In genomic region chr10:124338276-124338915, GRCh38 we compare ENCODE assay signal across 26 cellular contexts.
"Had no signal": no experiment of that assay in that cellular context is flagged by ENCODE, and none has a peak within 500 bp of the region (broad histone marks: within the 10 kb centered on the region; RNA-seq: fewer than 3 reads in every experiment).

No MANE protein-coding gene starts in this region.

- ATAC-seq: activated naive CD8-positive, alpha-beta T cell treated with anti-CD3 and anti-CD28 coated beads, Interleukin-2, amount 50 U/mL, for 24 hours; sciatic nerve; stimulated activated memory B cell treated with anti-CD40 and anti-IgM and Interleukin-4, amounts not matched to agents 10 μg/mL and 1 μg/mL and 100 μg/mL, for 72 hours; stimulated activated naive CD8-positive, alpha-beta T cell treated with anti-CD3 and anti-CD28 coated beads, Interleukin-15, amount 100 ng/mL, for 72 hours had no signal

- H3K4me3 Mint-ChIP-seq: activated naive CD4-positive, alpha-beta T cell treated with anti-CD3 and anti-CD28 coated beads, Interleukin-2, amount 50 U/mL, for 24 hours; activated naive CD8-positive, alpha-beta T cell treated with anti-CD3 and anti-CD28 coated beads, Interleukin-2, amount 50 U/mL, for 24 hours; activated T-cell treated with anti-CD3 and anti-CD28 coated beads, Interleukin-2, amount 50 U/mL, for 24 hours; central memory CD8-positive, alpha-beta T cell; nephron; stimulated activated memory B cell treated with anti-CD40 and anti-IgM and Interleukin-4, amounts not matched to agents 10 μg/mL and 1 μg/mL and 100 μg/mL, for 72 hours; stimulated activated naive CD8-positive, alpha-beta T cell treated with anti-CD3 and anti-CD28 coated beads, Interleukin-15, amount 100 ng/mL, for 72 hours had no signal

- H3K27me3 Mint-ChIP-seq: activated naive CD4-positive, alpha-beta T cell treated with anti-CD3 and anti-CD28 coated beads, Interleukin-2, amount 50 U/mL, for 24 hours; activated naive CD8-positive, alpha-beta T cell treated with anti-CD3 and anti-CD28 coated beads, Interleukin-2, amount 50 U/mL, for 24 hours; stimulated activated naive CD8-positive, alpha-beta T cell treated with anti-CD3 and anti-CD28 coated beads, Interleukin-15, amount 100 ng/mL, for 72 hours had no signal

- H3K36me3 Mint-ChIP-seq: activated naive CD4-positive, alpha-beta T cell treated with anti-CD3 and anti-CD28 coated beads, Interleukin-2, amount 50 U/mL, for 24 hours; stimulated activated memory B cell treated with anti-CD40 and anti-IgM and Interleukin-4, amounts not matched to agents 10 μg/mL and 1 μg/mL and 100 μg/mL, for 72 hours had no signal

- H3K9me3 Mint-ChIP-seq: activated naive CD4-positive, alpha-beta T cell treated with anti-CD3 and anti-CD28 coated beads, Interleukin-2, amount 50 U/mL, for 24 hours; activated T-cell treated with anti-CD3 and anti-CD28 coated beads, Interleukin-2, amount 50 U/mL, for 24 hours; central memory CD8-positive, alpha-beta T cell; stimulated activated naive CD8-positive, alpha-beta T cell treated with anti-CD3 and anti-CD28 coated beads, Interleukin-15, amount 100 ng/mL, for 72 hours had no signal

- H3K9me3 ChIP-seq: colonic mucosa, neutrophil, ovary, prostate gland, tibial artery had no signal

- H3K27ac Mint-ChIP-seq: activated naive CD4-positive, alpha-beta T cell treated with anti-CD3 and anti-CD28 coated beads, Interleukin-2, amount 50 U/mL, for 24 hours; activated naive CD8-positive, alpha-beta T cell treated with anti-CD3 and anti-CD28 coated beads, Interleukin-2, amount 50 U/mL, for 24 hours; activated T-cell treated with anti-CD3 and anti-CD28 coated beads, Interleukin-2, amount 50 U/mL, for 24 hours; nephron; stimulated activated memory B cell treated with anti-CD40 and anti-IgM and Interleukin-4, amounts not matched to agents 10 μg/mL and 1 μg/mL and 100 μg/mL, for 72 hours; stimulated activated naive CD8-positive, alpha-beta T cell treated with anti-CD3 and anti-CD28 coated beads, Interleukin-15, amount 100 ng/mL, for 72 hours had no signal

- H3K36me3 ChIP-seq: colonic mucosa, left ventricle myocardium inferior, neutrophil, ovary, prostate gland, tibial artery had no signal

- DNase-seq: activated CD4-positive, alpha-beta T cell treated with anti-CD3 and anti-CD28 coated beads for 4 hours; activated CD4-positive, alpha-beta T cell treated with anti-CD3 and anti-CD28 coated beads, Interleukin-2, amount 50 U/mL, for 4 hours; activated CD8-positive, alpha-beta memory T cell treated with anti-CD3 and anti-CD28 coated beads, Interleukin-2, amount 50 U/mL, for 4 hours; activated gamma-delta T cell treated with Interleukin-2 at 50 U/mL for 16 hours; activated naive CD8-positive, alpha-beta T cell treated with anti-CD3 and anti-CD28 coated beads, Interleukin-2, amount 50 U/mL, for 24 hours; activated T-cell treated with anti-CD3 and anti-CD28 coated beads, Interleukin-2, amount 50 U/mL, for 24 hours; amygdala; colonic mucosa; effector memory CD4-positive, alpha-beta T cell; kidney glomerular epithelial cell; left ventricle myocardium inferior; ovary; retina; stimulated activated CD4-positive, alpha-beta T cell treated with anti-CD3 and anti-CD28 coated beads, Interleukin-4, amount 100 ng/mL, for 24 hours; stimulated activated naive CD8-positive, alpha-beta T cell treated with anti-CD3 and anti-CD28 coated beads, Interleukin-15, amount 100 ng/mL, for 72 hours had no signal

- H3K4me3 ChIP-seq: colonic mucosa, dorsolateral prefrontal cortex, left ventricle myocardium inferior, lung, ovary, prostate gland, skin epidermis, tibial artery had no signal

- H3K27me3 ChIP-seq: colonic mucosa, dorsolateral prefrontal cortex, ovary, tibial artery had no signal
